In genomic region chr7:15430191-15430590, GRCh38 we compare ENCODE assay signal across 1 cellular context.
TF ChIP-seq lines count a peak whose summit lies in the region.

No MANE protein-coding gene starts in this region.

TF ChIP-seq in SK-N-SH treated with all-trans-retinoic acid at 6 μM for 48 hours, 23 proteins besides CTCF, POLR2A, EP300 and RAD21 (continued from another document):
- no peak for TF ChIP-seq POU6F1 (CRISPR knock-in tag; IDR thresholded peaks at IDR 0.05; ENCODE audit: borderline replicate concordance, low read depth)
- TF ChIP-seq ZC3H10 (CRISPR knock-in tag; IDR thresholded peaks at IDR 0.05), result no peak
- TF ChIP-seq ZNF70 (CRISPR knock-in tag; IDR thresholded peaks at IDR 0.05), result no peak
- no peak for TF ChIP-seq SNAI2 (CRISPR knock-in tag; IDR thresholded peaks at IDR 0.05)
- TF ChIP-seq ZFP30 (CRISPR knock-in tag; IDR thresholded peaks at IDR 0.05), result no peak
- TF ChIP-seq TOX (CRISPR knock-in tag; IDR thresholded peaks at IDR 0.05; ENCODE audit: borderline replicate concordance), result no peak
- no peak for TF ChIP-seq ESRRG (CRISPR knock-in tag; IDR thresholded peaks at IDR 0.05)
- no peak for TF ChIP-seq TCF4 (CRISPR knock-in tag; IDR thresholded peaks at IDR 0.05; ENCODE audit: borderline replicate concordance)
- TF ChIP-seq OSR1 (CRISPR knock-in tag; IDR thresholded peaks at IDR 0.05), result no peak
- TF ChIP-seq ZNF8 (CRISPR knock-in tag; IDR thresholded peaks at IDR 0.05), result no peak
- TF ChIP-seq ARNTL (CRISPR knock-in tag; IDR thresholded peaks at IDR 0.05; ENCODE audit: borderline replicate concordance, low read depth), result no peak
- TF ChIP-seq ZFP3 (CRISPR knock-in tag; IDR thresholded peaks at IDR 0.05), result no peak
- no peak for TF ChIP-seq PPARA (CRISPR knock-in tag; IDR thresholded peaks at IDR 0.05; ENCODE audit: borderline replicate concordance)
- no peak for TF ChIP-seq ISL1 (CRISPR knock-in tag; IDR thresholded peaks at IDR 0.05)
- no peak for TF ChIP-seq RARB (CRISPR knock-in tag; IDR thresholded peaks at IDR 0.05)
